In the genomic region with DNA sequence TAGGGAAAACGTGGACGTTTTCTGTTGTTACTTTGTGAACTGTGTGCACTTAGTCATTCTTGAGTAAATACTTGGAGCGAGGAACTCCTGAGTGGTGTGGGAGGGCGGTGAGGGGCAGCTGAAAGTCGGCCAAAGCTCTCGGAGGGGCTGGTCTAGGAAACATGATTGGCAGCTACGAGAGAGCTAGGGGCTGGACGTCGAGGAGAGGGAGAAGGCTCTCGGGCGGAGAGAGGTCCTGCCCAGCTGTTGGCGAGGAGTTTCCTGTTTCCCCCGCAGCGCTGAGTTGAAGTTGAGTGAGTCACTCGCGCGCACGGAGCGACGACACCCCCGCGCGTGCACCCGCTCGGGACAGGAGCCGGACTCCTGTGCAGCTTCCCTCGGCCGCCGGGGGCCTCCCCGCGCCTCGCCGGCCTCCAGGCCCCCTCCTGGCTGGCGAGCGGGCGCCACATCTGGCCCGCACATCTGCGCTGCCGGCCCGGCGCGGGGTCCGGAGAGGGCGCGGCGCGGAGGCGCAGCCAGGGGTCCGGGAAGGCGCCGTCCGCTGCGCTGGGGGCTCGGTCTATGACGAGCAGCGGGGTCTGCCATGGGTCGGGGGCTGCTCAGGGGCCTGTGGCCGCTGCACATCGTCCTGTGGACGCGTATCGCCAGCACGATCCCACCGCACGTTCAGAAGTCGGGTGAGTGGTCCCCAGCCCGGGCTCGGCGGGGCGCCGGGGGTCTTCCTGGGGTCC, we compare ENCODE assay signal across 1 cellular context.
TF ChIP-seq lines count a peak whose summit lies in the region.

A gene (plus strand): TSS at position 301 of the 731 bp plus-strand sequence. CDS start 283 bp downstream, at position 584.

TF ChIP-seq in A549, 52 proteins besides CTCF, POLR2A, EP300 and RAD21 (continued from another document):
- TF ChIP-seq CBX8 (IDR thresholded peaks at IDR 0.05), result no peak
- no peak for TF ChIP-seq ZC3H11A (IDR thresholded peaks at IDR 0.05)
- no peak for TF ChIP-seq HOXB13 (CRISPR knock-in tag; IDR thresholded peaks at IDR 0.05; ENCODE audit: low read depth)
- TF ChIP-seq, protein P1, sequence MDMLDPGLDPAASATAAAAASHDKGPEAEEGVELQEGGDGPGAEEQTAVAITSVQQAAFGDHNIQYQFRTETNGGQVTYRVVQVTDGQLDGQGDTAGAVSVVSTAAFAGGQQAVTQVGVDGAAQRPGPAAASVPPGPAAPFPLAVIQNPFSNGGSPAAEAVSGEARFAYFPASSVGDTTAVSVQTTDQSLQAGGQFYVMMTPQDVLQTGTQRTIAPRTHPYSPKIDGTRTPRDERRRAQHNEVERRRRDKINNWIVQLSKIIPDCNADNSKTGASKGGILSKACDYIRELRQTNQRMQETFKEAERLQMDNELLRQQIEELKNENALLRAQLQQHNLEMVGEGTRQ (IDR thresholded peaks at IDR 0.05), result no peak
- TF ChIP-seq BHLHE40 (IDR thresholded peaks at IDR 0.05; ENCODE audit: low read depth, low read length), result peak; percentile 53; the same call in 1 of the 2 replicates
- TF ChIP-seq SREBF2 (IDR thresholded peaks at IDR 0.05), result no peak
- peak; percentile 85 for TF ChIP-seq JUNB (IDR thresholded peaks at IDR 0.05)
- TF ChIP-seq RFX5 (IDR thresholded peaks at IDR 0.05), result no peak
- 0 out of 2 replicates have a peak, but pooled peaks have one; percentile 25 for TF ChIP-seq PHF8 (IDR thresholded peaks at IDR 0.05; ENCODE audit: borderline replicate concordance, low read depth)
- no peak for TF ChIP-seq NR3C1 (IDR thresholded peaks at IDR 0.05)
- TF ChIP-seq, protein P2, sequence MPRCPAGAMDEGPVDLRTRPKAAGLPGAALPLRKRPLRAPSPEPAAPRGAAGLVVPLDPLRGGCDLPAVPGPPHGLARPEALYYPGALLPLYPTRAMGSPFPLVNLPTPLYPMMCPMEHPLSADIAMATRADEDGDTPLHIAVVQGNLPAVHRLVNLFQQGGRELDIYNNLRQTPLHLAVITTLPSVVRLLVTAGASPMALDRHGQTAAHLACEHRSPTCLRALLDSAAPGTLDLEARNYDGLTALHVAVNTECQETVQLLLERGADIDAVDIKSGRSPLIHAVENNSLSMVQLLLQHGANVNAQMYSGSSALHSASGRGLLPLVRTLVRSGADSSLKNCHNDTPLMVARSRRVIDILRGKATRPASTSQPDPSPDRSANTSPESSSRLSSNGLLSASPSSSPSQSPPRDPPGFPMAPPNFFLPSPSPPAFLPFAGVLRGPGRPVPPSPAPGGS (IDR thresholded peaks at IDR 0.05), result peak; percentile 84; the same call in 2 of the 3 replicates
- no peak for TF ChIP-seq FOSB (CRISPR knock-in tag; IDR thresholded peaks at IDR 0.05)
- no peak for TF ChIP-seq POLR2AphosphoS2 (conservative IDR thresholded peaks at IDR 0.05; ENCODE audit: low read length)
- no peak for TF ChIP-seq HEYL (CRISPR knock-in tag; IDR thresholded peaks at IDR 0.05)
- TF ChIP-seq TP53 (CRISPR knock-in tag; IDR thresholded peaks at IDR 0.05), result no peak
- TF ChIP-seq FOXS1 (CRISPR knock-in tag; IDR thresholded peaks at IDR 0.05), result no peak
- TF ChIP-seq ZNF302 (CRISPR knock-in tag; IDR thresholded peaks at IDR 0.05), result no peak
- 0 out of 2 replicates have a peak, but pooled peaks have one; percentile 46 for TF ChIP-seq NPAS2 (CRISPR knock-in tag; IDR thresholded peaks at IDR 0.05; ENCODE audit: borderline replicate concordance)
- no peak for TF ChIP-seq MAZ (IDR thresholded peaks at IDR 0.05; ENCODE audit: borderline replicate concordance, low read depth, low read length)
- no peak for TF ChIP-seq EHMT2 (IDR thresholded peaks at IDR 0.05; ENCODE audit: low read depth)
- peak; percentile 82 for TF ChIP-seq GATA3 (IDR thresholded peaks at IDR 0.05; ENCODE audit: borderline replicate concordance)
- no peak; the same call in 1 of the 2 replicates for TF ChIP-seq MYC (IDR thresholded peaks at IDR 0.05; ENCODE audit: borderline replicate concordance, low read length)
- TF ChIP-seq SMC3 (IDR thresholded peaks at IDR 0.05), result peak; percentile 58
- TF ChIP-seq, protein P3, sequence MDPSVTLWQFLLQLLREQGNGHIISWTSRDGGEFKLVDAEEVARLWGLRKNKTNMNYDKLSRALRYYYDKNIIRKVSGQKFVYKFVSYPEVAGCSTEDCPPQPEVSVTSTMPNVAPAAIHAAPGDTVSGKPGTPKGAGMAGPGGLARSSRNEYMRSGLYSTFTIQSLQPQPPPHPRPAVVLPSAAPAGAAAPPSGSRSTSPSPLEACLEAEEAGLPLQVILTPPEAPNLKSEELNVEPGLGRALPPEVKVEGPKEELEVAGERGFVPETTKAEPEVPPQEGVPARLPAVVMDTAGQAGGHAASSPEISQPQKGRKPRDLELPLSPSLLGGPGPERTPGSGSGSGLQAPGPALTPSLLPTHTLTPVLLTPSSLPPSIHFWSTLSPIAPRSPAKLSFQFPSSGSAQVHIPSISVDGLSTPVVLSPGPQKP (IDR thresholded peaks at IDR 0.05; ENCODE audit: low read depth, low read length), result no peak
- TF ChIP-seq, protein P4, sequence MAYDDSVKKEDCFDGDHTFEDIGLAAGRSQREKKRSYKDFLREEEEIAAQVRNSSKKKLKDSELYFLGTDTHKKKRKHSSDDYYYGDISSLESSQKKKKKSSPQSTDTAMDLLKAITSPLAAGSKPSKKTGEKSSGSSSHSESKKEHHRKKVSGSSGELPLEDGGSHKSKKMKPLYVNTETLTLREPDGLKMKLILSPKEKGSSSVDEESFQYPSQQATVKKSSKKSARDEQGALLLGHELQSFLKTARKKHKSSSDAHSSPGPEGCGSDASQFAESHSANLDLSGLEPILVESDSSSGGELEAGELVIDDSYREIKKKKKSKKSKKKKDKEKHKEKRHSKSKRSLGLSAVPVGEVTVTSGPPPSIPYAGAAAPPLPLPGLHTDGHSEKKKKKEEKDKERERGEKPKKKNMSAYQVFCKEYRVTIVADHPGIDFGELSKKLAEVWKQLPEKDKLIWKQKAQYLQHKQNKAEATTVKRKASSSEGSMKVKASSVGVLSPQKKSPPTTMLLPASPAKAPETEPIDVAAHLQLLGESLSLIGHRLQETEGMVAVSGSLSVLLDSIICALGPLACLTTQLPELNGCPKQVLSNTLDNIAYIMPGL (CRISPR knock-in tag; IDR thresholded peaks at IDR 0.05; ENCODE audit: borderline replicate concordance), result no peak
- 0 out of 2 replicates have a peak, but pooled peaks have one; percentile 3 for TF ChIP-seq NFE2L2 (conservative IDR thresholded peaks at IDR 0.05; ENCODE audit: low read length)
- TF ChIP-seq RNF2 (IDR thresholded peaks at IDR 0.05; ENCODE audit: borderline replicate concordance, low read depth), result no peak
- no peak for TF ChIP-seq HDAC2 (IDR thresholded peaks at IDR 0.05)
- TF ChIP-seq, protein P5, sequence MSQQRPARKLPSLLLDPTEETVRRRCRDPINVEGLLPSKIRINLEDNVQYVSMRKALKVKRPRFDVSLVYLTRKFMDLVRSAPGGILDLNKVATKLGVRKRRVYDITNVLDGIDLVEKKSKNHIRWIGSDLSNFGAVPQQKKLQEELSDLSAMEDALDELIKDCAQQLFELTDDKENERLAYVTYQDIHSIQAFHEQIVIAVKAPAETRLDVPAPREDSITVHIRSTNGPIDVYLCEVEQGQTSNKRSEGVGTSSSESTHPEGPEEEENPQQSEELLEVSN (IDR thresholded peaks at IDR 0.05; ENCODE audit: borderline replicate concordance, low read depth), result peak; percentile 63
- no peak for TF ChIP-seq TFCP2L1 (CRISPR knock-in tag; IDR thresholded peaks at IDR 0.05)
- TF ChIP-seq, protein P6, sequence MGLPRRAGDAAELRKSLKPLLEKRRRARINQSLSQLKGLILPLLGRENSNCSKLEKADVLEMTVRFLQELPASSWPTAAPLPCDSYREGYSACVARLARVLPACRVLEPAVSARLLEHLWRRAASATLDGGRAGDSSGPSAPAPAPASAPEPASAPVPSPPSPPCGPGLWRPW (IDR thresholded peaks at IDR 0.05), result no peak
- TF ChIP-seq ZSCAN20 (CRISPR knock-in tag; IDR thresholded peaks at IDR 0.05), result no peak
- TF ChIP-seq HOXB5 (CRISPR knock-in tag; IDR thresholded peaks at IDR 0.05), result 0 out of 2 replicates have a peak, but pooled peaks have one; percentile 9
- no peak for TF ChIP-seq EHF (CRISPR knock-in tag; IDR thresholded peaks at IDR 0.05)
